ENCODE assay signal across 26 cellular contexts in the genomic region with DNA sequence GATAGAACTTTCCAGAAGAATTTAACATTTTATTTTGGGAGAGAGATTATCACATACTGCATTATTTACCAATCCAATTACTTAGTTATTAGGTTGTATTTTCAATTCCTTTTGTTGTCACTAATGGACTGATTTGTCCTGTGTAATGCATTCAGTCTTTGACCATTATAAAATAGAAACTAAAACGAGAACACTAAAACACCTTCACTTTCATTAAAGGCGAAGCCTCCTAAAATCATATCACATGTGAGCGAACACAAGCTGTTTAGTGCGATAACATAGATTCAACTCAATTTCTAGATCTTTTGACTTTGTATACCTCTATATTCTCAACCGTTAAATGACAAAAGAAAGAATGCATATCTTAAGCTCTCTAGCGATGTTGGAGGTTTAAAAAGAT.
"Had no signal": no experiment of that assay in that cellular context is flagged by ENCODE, and none has a peak within 500 bp of the region (broad histone marks: within the 10 kb centered on the region; RNA-seq: fewer than 3 reads in every experiment).

No MANE protein-coding gene starts in this region.

- ATAC-seq: effector memory CD8-positive, alpha-beta T cell; esophagus mucosa; gastrocnemius medialis; heart right ventricle; left cardiac atrium; left lung; left ventricle myocardium superior; lower lobe of right lung; mucosa of descending colon; naive thymus-derived CD8-positive, alpha-beta T cell had no signal

- H3K9me3 ChIP-seq: gastrocnemius medialis, lower lobe of right lung, mucosa of descending colon had no signal

- H3K4me1 ChIP-seq: esophagus squamous epithelium, gastrocnemius medialis, heart right ventricle, left lung, lower lobe of right lung had no signal

- DNase-seq: cortex of kidney; effector CD8-positive, alpha-beta T cell; effector memory CD8-positive, alpha-beta T cell; endodermal cell; erythroblast; esophagus squamous epithelium; foreskin fibroblast; foreskin melanocyte; gastrocnemius medialis; glutamatergic neuron; head of caudate nucleus; heart right ventricle; hippocampal formation; left cardiac atrium; left lung; left ventricle myocardium superior; lower lobe of right lung; mesenchymal stem cell; mucosa of descending colon; naive B cell; naive thymus-derived CD8-positive, alpha-beta T cell had no signal

- H3K27ac ChIP-seq: epithelial cell of prostate, esophagus squamous epithelium, gastrocnemius medialis, heart right ventricle, left lung, lower lobe of right lung had no signal

- H3K4me3 ChIP-seq: esophagus squamous epithelium, gastrocnemius medialis, heart right ventricle, left lung, lower lobe of right lung, mucosa of descending colon had no signal

- FAIRE-seq: endometrium, islet of Langerhans, keratinocyte had no signal
